Comparison of ENCODE assay signal across 12 cellular contexts in the genomic region with DNA sequence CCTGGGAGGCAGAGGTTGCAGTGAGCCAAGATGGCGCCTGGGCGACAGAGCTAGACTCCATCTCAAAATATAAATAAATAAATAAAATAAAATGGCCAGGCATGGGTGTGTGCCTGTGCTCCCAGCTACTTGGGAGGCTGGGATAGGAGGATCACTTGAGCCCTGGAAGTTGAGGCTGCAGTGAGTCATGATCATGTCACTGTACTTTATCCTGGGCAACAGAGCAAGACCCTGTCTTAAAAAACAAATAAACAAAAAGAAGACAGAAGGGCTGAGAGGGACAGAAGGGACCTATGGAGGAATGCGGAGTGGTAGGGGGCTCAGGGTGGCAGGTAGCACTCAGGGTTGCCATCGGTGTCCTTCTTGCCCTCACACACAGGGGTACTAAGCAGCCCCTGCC. TPM values are rescaled to one million over a fixed set of nuclear protein-coding genes. Genes with fewer than 3 reads are reported as not detected.
DNase-seq lines count a peak whose midpoint lies in the region; ATAC-seq lines count a peak whose summit lies in the region.
"Had no signal": no experiment of that assay in that cellular context is flagged by ENCODE, and none has a peak within 500 bp of the region (broad histone marks: within the 10 kb centered on the region; RNA-seq: fewer than 3 reads in every experiment).

No MANE protein-coding gene starts in this region.

- H3K4me1 Mint-ChIP-seq in activated CD8-positive, alpha-beta memory T cell treated with anti-CD3 and anti-CD28 coated beads, Interleukin-2, amount 10 ng/mL, durations not matched to agents 7 days and 5 days: peaks cover 65% of the 10 kb centered on the region
- H3K4me1 Mint-ChIP-seq in activated CD4-positive, alpha-beta memory T cell treated with anti-CD3 and anti-CD28 coated beads for 36 hours (ENCODE audit: low read depth): peaks cover 75% of the 10 kb centered on the region
- peaks cover 56 to 71% of the 10 kb centered on the region in 2 donors for H3K4me1 Mint-ChIP-seq in immature natural killer cell
- peaks cover 73 to 87% of the 10 kb centered on the region in 2 donors for H3K4me1 Mint-ChIP-seq in stimulated activated naive B cell treated with anti-CD40 and anti-IgM and Interleukin-4, amounts not matched to agents 10 μg/mL and 1 μg/mL and 100 μg/mL, for 72 hours

- H3K36me3 Mint-ChIP-seq in activated CD8-positive, alpha-beta memory T cell treated with anti-CD3 and anti-CD28 coated beads, Interleukin-2, amount 10 ng/mL, durations not matched to agents 7 days and 5 days: peaks cover 24% of the 10 kb centered on the region
- peaks cover 20% of the 10 kb centered on the region for H3K36me3 Mint-ChIP-seq in activated CD4-positive, alpha-beta memory T cell treated with anti-CD3 and anti-CD28 coated beads for 36 hours
- H3K36me3 Mint-ChIP-seq in immature natural killer cell: peaks cover 0 to 18% (median 16%) of the 10 kb centered on the region in 3 donors
- H3K36me3 Mint-ChIP-seq in stimulated activated naive B cell treated with anti-CD40 and anti-IgM and Interleukin-4, amounts not matched to agents 10 μg/mL and 1 μg/mL and 100 μg/mL, for 72 hours: peaks cover 54 to 77% of the 10 kb centered on the region in 2 donors

- CTCF ChIA-PET in activated CD8-positive, alpha-beta memory T cell treated with anti-CD3 and anti-CD28 coated beads, Interleukin-2, amount 10 ng/mL, durations not matched to agents 7 days and 5 days (lab: Charles Lee): interaction anchor here (1.1 to 7.3 kb wide), 7 partner anchors 10 to 77 kb away, joined by 3 to 53 read pairs (median 15); a partner anchor contains a TSS
- CTCF ChIA-PET in activated CD4-positive, alpha-beta memory T cell treated with anti-CD3 and anti-CD28 coated beads for 36 hours (lab: Charles Lee): interaction anchor here (2.7 to 3.1 kb wide), 2 partner anchors 34 to 77 kb away, joined by 10 to 12 read pairs; a partner anchor contains a TSS

- intact Hi-C loops in activated CD4-positive, alpha-beta memory T cell treated with anti-CD3 and anti-CD28 coated beads for 36 hours (cut with micrococcal nuclease): no loop called here

- no peak overlapping the region for H3K4me3 Mint-ChIP-seq in activated CD8-positive, alpha-beta memory T cell treated with anti-CD3 and anti-CD28 coated beads, Interleukin-2, amount 10 ng/mL, durations not matched to agents 7 days and 5 days
- no peak overlapping the region for H3K4me3 Mint-ChIP-seq in activated CD4-positive, alpha-beta memory T cell treated with anti-CD3 and anti-CD28 coated beads for 36 hours
- H3K4me3 Mint-ChIP-seq in immature natural killer cell: peak overlapping the region; percentile 34 to 83 (median 80)
- no peak overlapping the region for H3K4me3 Mint-ChIP-seq in stimulated activated naive B cell treated with anti-CD40 and anti-IgM and Interleukin-4, amounts not matched to agents 10 μg/mL and 1 μg/mL and 100 μg/mL, for 72 hours

- H3K9me3 Mint-ChIP-seq in activated CD8-positive, alpha-beta memory T cell treated with anti-CD3 and anti-CD28 coated beads, Interleukin-2, amount 10 ng/mL, durations not matched to agents 7 days and 5 days (ENCODE audit: low read depth): no peaks in the 10 kb centered on the region
- H3K9me3 Mint-ChIP-seq in activated CD4-positive, alpha-beta memory T cell treated with anti-CD3 and anti-CD28 coated beads for 36 hours: no peaks in the 10 kb centered on the region
- H3K9me3 Mint-ChIP-seq in immature natural killer cell: no peaks in the 10 kb centered on the region
- H3K9me3 Mint-ChIP-seq in stimulated activated naive B cell treated with anti-CD40 and anti-IgM and Interleukin-4, amounts not matched to agents 10 μg/mL and 1 μg/mL and 100 μg/mL, for 72 hours: no peaks in the 10 kb centered on the region

- POLR2A ChIA-PET in activated CD4-positive, alpha-beta memory T cell treated with anti-CD3 and anti-CD28 coated beads for 36 hours (lab: Charles Lee): interaction anchor here (1.8 to 4.5 kb wide), 4 partner anchors 9 to 77 kb away, joined by 4 to 40 read pairs (median 9); a partner anchor contains a TSS

- DNase-seq in activated CD8-positive, alpha-beta memory T cell treated with anti-CD3 and anti-CD28 coated beads, Interleukin-2, amount 10 ng/mL, durations not matched to agents 7 days and 5 days: no peak
- no peak for DNase-seq in activated CD8-positive, alpha-beta memory T cell treated with anti-CD3 and anti-CD28 coated beads, Interleukin-2, amount 50 U/mL, for 48 hours
- no peak for DNase-seq in activated CD4-positive, alpha-beta memory T cell treated with anti-CD3 and anti-CD28 coated beads for 36 hours
- DNase-seq in immature natural killer cell (no peak), NCI-H345 treated with DMSO at 0.1 percent for 48 hours (lab: John Stamatoyannopoulos, UW; ENCODE audit: unreplicated experiment) (no peak)
- DNase-seq in stimulated activated naive B cell treated with anti-CD40 and anti-IgM and Interleukin-4, amounts not matched to agents 10 μg/mL and 1 μg/mL and 100 μg/mL, for 72 hours: no peak
- DNase-seq: ACHN, activated gamma-delta T cell treated with Interleukin-2 at 50 U/mL for 16 hours, NCI-H1092, T1000 had no signal

- H3K27ac Mint-ChIP-seq in activated CD8-positive, alpha-beta memory T cell treated with anti-CD3 and anti-CD28 coated beads, Interleukin-2, amount 10 ng/mL, durations not matched to agents 7 days and 5 days: peak overlapping the region; percentile 94
- peak overlapping the region; percentile 95 for H3K27ac Mint-ChIP-seq in activated CD4-positive, alpha-beta memory T cell treated with anti-CD3 and anti-CD28 coated beads for 36 hours
- peak overlapping the region; percentile 85 to 98 (median 96) for H3K27ac Mint-ChIP-seq in immature natural killer cell
- H3K27ac Mint-ChIP-seq in stimulated activated naive B cell treated with anti-CD40 and anti-IgM and Interleukin-4, amounts not matched to agents 10 μg/mL and 1 μg/mL and 100 μg/mL, for 72 hours: peak overlapping the region; percentile 95

- no peaks in the 10 kb centered on the region for H3K27me3 Mint-ChIP-seq in activated CD8-positive, alpha-beta memory T cell treated with anti-CD3 and anti-CD28 coated beads, Interleukin-2, amount 10 ng/mL, durations not matched to agents 7 days and 5 days
- no peaks in the 10 kb centered on the region for H3K27me3 Mint-ChIP-seq in activated CD4-positive, alpha-beta memory T cell treated with anti-CD3 and anti-CD28 coated beads for 36 hours
- peaks cover 0 to 2% (median 0%) of the 10 kb centered on the region in 3 donors for H3K27me3 Mint-ChIP-seq in immature natural killer cell (ENCODE audit: low read depth in 3 of 3)
- no peaks in the 10 kb centered on the region for H3K27me3 Mint-ChIP-seq in stimulated activated naive B cell treated with anti-CD40 and anti-IgM and Interleukin-4, amounts not matched to agents 10 μg/mL and 1 μg/mL and 100 μg/mL, for 72 hours

- no peak for ATAC-seq in activated CD8-positive, alpha-beta memory T cell treated with anti-CD3 and anti-CD28 coated beads, Interleukin-2, amount 10 ng/mL, durations not matched to agents 7 days and 5 days
- no peak for ATAC-seq in stimulated activated naive B cell treated with anti-CD40 and anti-IgM and Interleukin-4, amounts not matched to agents 10 μg/mL and 1 μg/mL and 100 μg/mL, for 72 hours (replicated peaks)
- ATAC-seq in HG02763 (IDR thresholded peaks at IDR 0.05; ENCODE audit: unreplicated experiment) (no peak), GM18870 (IDR thresholded peaks at IDR 0.05; ENCODE audit: unreplicated experiment) (no peak)

RNA-seq across cellular contexts. Expression of a gene that starts 40.8 kb away (rescaled TPM):
- 10 to 100 TPM in 1 of 2 experiments, 1 to 10 TPM in 1; 7.8 to 15.2 TPM for total RNA-seq in activated CD8-positive, alpha-beta memory T cell treated with anti-CD3 and anti-CD28 coated beads, Interleukin-2, amount 10 ng/mL, durations not matched to agents 7 days and 5 days
- 1 to 10 TPM; 6.2 to 8.9 TPM for total RNA-seq in activated CD4-positive, alpha-beta memory T cell treated with anti-CD3 and anti-CD28 coated beads for 36 hours
- 1 to 10 TPM; 2.4 to 3.2 (median 2.8) TPM for polyA plus RNA-seq in immature natural killer cell

RNA-seq across cellular contexts. Expression of a gene that starts 43.0 kb away (rescaled TPM):
- total RNA-seq in activated CD8-positive, alpha-beta memory T cell treated with anti-CD3 and anti-CD28 coated beads, Interleukin-2, amount 10 ng/mL, durations not matched to agents 7 days and 5 days: 10 to 100 TPM; 44.2 to 50.5 TPM
- 10 to 100 TPM; 31.2 to 31.9 TPM for total RNA-seq in activated CD4-positive, alpha-beta memory T cell treated with anti-CD3 and anti-CD28 coated beads for 36 hours
- 10 to 100 TPM; 11.0 to 22.7 (median 12.6) TPM for polyA plus RNA-seq in immature natural killer cell

RNA-seq across cellular contexts. Expression of a gene that starts 58.7 kb away (rescaled TPM):
- total RNA-seq in activated CD8-positive, alpha-beta memory T cell treated with anti-CD3 and anti-CD28 coated beads, Interleukin-2, amount 10 ng/mL, durations not matched to agents 7 days and 5 days: not detected
- not detected for total RNA-seq in activated CD4-positive, alpha-beta memory T cell treated with anti-CD3 and anti-CD28 coated beads for 36 hours
- polyA plus RNA-seq in immature natural killer cell: not detected

Comparison
In these comparisons a context has a peak if more than half of its experiments do, and no peak if none do; other contexts are left out.
1. H3K4me3 Mint-ChIP-seq: peak in immature natural killer cell (5 of 5); none in activated CD8-positive, alpha-beta memory T cell treated with anti-CD3 and anti-CD28 coated beads, Interleukin-2, amount 10 ng/mL, durations not matched to agents 7 days and 5 days (single experiment), activated CD4-positive, alpha-beta memory T cell treated with anti-CD3 and anti-CD28 coated beads for 36 hours (single experiment) and stimulated activated naive B cell treated with anti-CD40 and anti-IgM and Interleukin-4, amounts not matched to agents 10 μg/mL and 1 μg/mL and 100 μg/mL, for 72 hours (0 of 2).
2. Peak in every context shown above with its lines, with median percentiles within 50 percentile points of each other: H3K27ac Mint-ChIP-seq.